8 cellular contexts compared by ENCODE assay signal in genomic region chr4:103197765-103198110, GRCh38. TPM values are rescaled to one million over a fixed set of nuclear protein-coding genes. Genes with fewer than 3 reads are reported as not detected.
DNase-seq lines count a peak whose midpoint lies in the region; ATAC-seq and TF ChIP-seq lines count a peak whose summit lies in the region.

No MANE protein-coding gene starts in this region.

- no peaks in the 10 kb centered on the region for H3K9me3 ChIP-seq in iPS DF 6.9 (ENCODE audit: control insufficient read depth, insufficient read depth, low read length)
- H3K9me3 ChIP-seq in spleen, result no peaks in the 10 kb centered on the region

- CTCF ChIA-PET in activated CD8-positive, alpha-beta T cell treated with anti-CD3 and anti-CD28 coated beads for 36 hours (lab: Charles Lee), result interaction anchor here (0.6 kb wide), 1 partner anchor 385 kb away, joined by 3 read pairs; no protein-coding TSS in a partner anchor

- no peak for TF ChIP-seq POLR2A in spleen (IDR thresholded peaks at IDR 0.05)

- intact Hi-C loops in activated CD8-positive, alpha-beta T cell treated with anti-CD3 and anti-CD28 coated beads for 36 hours (cut with micrococcal nuclease), result no loop called here
- intact Hi-C loops in spleen (cut with DNase I; ENCODE audit: low total_unique reads), result no loop called here

- H3K36me3 ChIP-seq in iPS DF 6.9 (ENCODE audit: control insufficient read depth, insufficient read depth, low read length) (no peaks in the 10 kb centered on the region; the same call in 1 of the 2 replicates), spleen (peaks cover 0 to 19% (median 0%) of the 10 kb centered on the region in 6 donors)

- H3K4me1 Mint-ChIP-seq in activated CD8-positive, alpha-beta T cell treated with anti-CD3 and anti-CD28 coated beads for 36 hours (ENCODE audit: low read depth), result peaks cover 8% of the 10 kb centered on the region

- H3K4me3 Mint-ChIP-seq in activated CD8-positive, alpha-beta T cell treated with anti-CD3 and anti-CD28 coated beads for 36 hours, result peak overlapping the region; percentile 90

- H3K27me3 ChIP-seq in iPS DF 6.9 (ENCODE audit: control insufficient read depth, insufficient read depth, low read length), result no peaks in the 10 kb centered on the region
- peaks cover 0 to 7% (median 0%) of the 10 kb centered on the region in 7 donors for H3K27me3 ChIP-seq in spleen (replicated peaks in 1 of 7)

- WGBS in iPS DF 6.9 (ENCODE audit: insufficient coverage, insufficient read length), result no CpG with 5 or more reads among the region's 9 CpGs
- 1 to 2% (median 1%) methylated on average over 9 of the region's 9 CpGs for WGBS in spleen, 5 donors

- no peak for DNase-seq in activated CD8-positive, alpha-beta T cell treated with anti-CD3 and anti-CD28 coated beads for 36 hours
- DNase-seq in iPS DF 6.9 (ENCODE audit: low read depth, low spot score), result no peak
- DNase-seq in spleen, result no peak
- DNase-seq in iPS-NIHi7 (ENCODE audit: extremely low spot score), result no peak
- no peak for DNase-seq in NCI-H1105 (lab: John Stamatoyannopoulos, UW)

- no peaks in the 10 kb centered on the region for H3K9me3 Mint-ChIP-seq in activated CD8-positive, alpha-beta T cell treated with anti-CD3 and anti-CD28 coated beads for 36 hours

- H3K36me3 Mint-ChIP-seq in activated CD8-positive, alpha-beta T cell treated with anti-CD3 and anti-CD28 coated beads for 36 hours (ENCODE audit: low read depth), result peaks cover 25% of the 10 kb centered on the region

- ATAC-seq in GM18907 (IDR thresholded peaks at IDR 0.05; ENCODE audit: unreplicated experiment) (peak; percentile 55), HG03108 (IDR thresholded peaks at IDR 0.05; ENCODE audit: unreplicated experiment) (peak; percentile 35)
- ATAC-seq in activated CD8-positive, alpha-beta T cell treated with anti-CD3 and anti-CD28 coated beads for 36 hours, result peak; percentile 46

- POLR2A ChIA-PET in activated CD8-positive, alpha-beta T cell treated with anti-CD3 and anti-CD28 coated beads for 36 hours (lab: Charles Lee), result interaction anchor here (0.5 to 0.9 kb wide), 2 partner anchors 11 to 117 kb away, joined by 3 to 4 read pairs; no protein-coding TSS in a partner anchor

- peak overlapping the region; percentile 46 for H3K27ac ChIP-seq in 22Rv1
- no peak overlapping the region for H3K27ac ChIP-seq in iPS DF 6.9 (ENCODE audit: low read length)
- peak overlapping the region in 6 of 8 donors; percentile 52 to 87 (median 72) for H3K27ac ChIP-seq in spleen

- peaks cover 8% of the 10 kb centered on the region for H3K27me3 Mint-ChIP-seq in activated CD8-positive, alpha-beta T cell treated with anti-CD3 and anti-CD28 coated beads for 36 hours

- H3K4me1 ChIP-seq in iPS DF 6.9 (ENCODE audit: control insufficient read depth, insufficient read depth, low read length), result no peaks in the 10 kb centered on the region
- peaks cover 4 to 23% (median 17%) of the 10 kb centered on the region in 6 donors for H3K4me1 ChIP-seq in spleen

- peak overlapping the region; percentile 91 for H3K4me3 ChIP-seq in iPS DF 6.9 (ENCODE audit: low read length)
- peak overlapping the region; percentile 69 to 95 (median 78) for H3K4me3 ChIP-seq in spleen

- no peak for TF ChIP-seq CTCF in 22Rv1 (IDR thresholded peaks at IDR 0.05)
- no peak for TF ChIP-seq CTCF in activated CD8-positive, alpha-beta T cell treated with anti-CD3 and anti-CD28 coated beads for 36 hours (IDR thresholded peaks at IDR 0.05)
- no peak for TF ChIP-seq CTCF in spleen (IDR thresholded peaks at IDR 0.05 in 8 of 11, conservative IDR thresholded peaks at IDR 0.05 in 3 of 11)

- H3K27ac Mint-ChIP-seq in activated CD8-positive, alpha-beta T cell treated with anti-CD3 and anti-CD28 coated beads for 36 hours, result peak overlapping the region; percentile 76

RNA-seq across cellular contexts. Expression of gene CENPE, which starts 0.4 kb away (rescaled TPM):
- 10 to 100 TPM; 36.7 to 39.0 TPM for total RNA-seq in activated CD8-positive, alpha-beta T cell treated with anti-CD3 and anti-CD28 coated beads for 36 hours
- 10 to 100 TPM in 1 of 7 donors, 1 to 10 TPM in 6; 3.3 to 11.7 (median 4.4) TPM for total RNA-seq in spleen
- polyA plus RNA-seq in spleen, result 1 to 10 TPM in 1 of 3 donors, under 1 TPM in 2; 0.30 to 1.5 (median 0.70) TPM
